12 cellular contexts compared by ENCODE assay signal in genomic region chr17:35214631-35215273, GRCh38. TPM values are rescaled to one million over a fixed set of nuclear protein-coding genes. Genes with fewer than 3 reads are reported as not detected.
DNase-seq lines count a peak whose midpoint lies in the region; ATAC-seq, FAIRE-seq and TF ChIP-seq lines count a peak whose summit lies in the region.
"Had no signal": no experiment of that assay in that cellular context is flagged by ENCODE, and none has a peak within 500 bp of the region (broad histone marks: within the 10 kb centered on the region; RNA-seq: fewer than 3 reads in every experiment).

No MANE protein-coding gene starts in this region.

- H3K4me3 ChIP-seq in naive thymus-derived CD4-positive, alpha-beta T cell (ENCODE audit: low read length) = peak overlapping the region; percentile 47
- H3K4me3 ChIP-seq in dorsolateral prefrontal cortex = no peak overlapping the region
- H3K4me3 ChIP-seq: SJCRH30 had no signal

- peaks cover 16% of the 10 kb centered on the region for H3K9me3 Mint-ChIP-seq in activated T-helper 1 cell treated with anti-CD3 and anti-CD28 coated beads, Interleukin-12 subunit alpha, Interleukin-12 subunit beta, Interleukin-2, Interleukin-4 antibody, amounts not matched to agents 30 ng/mL and 10 ng/mL and 1 ng/mL, durations not matched to agents 14 hours and 24 hours and 36 hours
- peaks cover 0 to 17% (median 0%) of the 10 kb centered on the region in 11 donors for H3K9me3 Mint-ChIP-seq in naive thymus-derived CD4-positive, alpha-beta T cell

- peaks cover 85% of the 10 kb centered on the region for H3K4me1 Mint-ChIP-seq in activated T-helper 1 cell treated with anti-CD3 and anti-CD28 coated beads, Interleukin-12 subunit alpha, Interleukin-12 subunit beta, Interleukin-2, Interleukin-4 antibody, amounts not matched to agents 30 ng/mL and 10 ng/mL and 1 ng/mL, durations not matched to agents 14 hours and 24 hours and 36 hours (ENCODE audit: low read depth)
- peaks cover 69 to 92% (median 87%) of the 10 kb centered on the region in 7 donors for H3K4me1 Mint-ChIP-seq in naive thymus-derived CD4-positive, alpha-beta T cell

- no peaks in the 10 kb centered on the region for H3K27me3 Mint-ChIP-seq in activated T-helper 1 cell treated with anti-CD3 and anti-CD28 coated beads, Interleukin-12 subunit alpha, Interleukin-12 subunit beta, Interleukin-2, Interleukin-4 antibody, amounts not matched to agents 30 ng/mL and 10 ng/mL and 1 ng/mL, durations not matched to agents 14 hours and 24 hours and 36 hours (ENCODE audit: insufficient read depth)
- no peaks in the 10 kb centered on the region for H3K27me3 Mint-ChIP-seq in naive thymus-derived CD4-positive, alpha-beta T cell

- TF ChIP-seq CTCF in dorsolateral prefrontal cortex (IDR thresholded peaks at IDR 0.05 in 54 of 56, conservative IDR thresholded peaks at IDR 0.05 in 2 of 56; ENCODE audit: low read depth in 1 of 56, partially characterized antibody in 56 of 56) = no peak
- no peak for TF ChIP-seq CTCF in omental fat pad (IDR thresholded peaks at IDR 0.05)

- POLR2A ChIA-PET in naive thymus-derived CD4-positive, alpha-beta T cell (lab: Charles Lee) = interaction anchor here (0.6 to 9.4 kb wide), 36 partner anchors 10 to 594 kb away, joined by 3 to 459 read pairs (median 8); partner anchors contain the start of genes AP2B1, NLE1, PEX12 and SLFN11

- H3K9me3 ChIP-seq in naive thymus-derived CD4-positive, alpha-beta T cell (ENCODE audit: control insufficient read depth in 2 of 3, low read length in 3 of 3) = no peaks in the 10 kb centered on the region
- H3K9me3 ChIP-seq: SJCRH30 had no signal

- peak; percentile 36 for ATAC-seq in naive thymus-derived CD4-positive, alpha-beta T cell
- no peak for ATAC-seq in omental fat pad (ENCODE audit: low FRiP score)

- CTCF ChIA-PET in naive thymus-derived CD4-positive, alpha-beta T cell (lab: Charles Lee) = interaction anchor here (0.7 to 3.9 kb wide), 9 partner anchors 13 to 322 kb away, joined by 3 to 52 read pairs (median 6); partner anchors contain the start of gene SLFN5

- peaks cover 75 to 85% of the 10 kb centered on the region in 2 donors for H3K4me1 ChIP-seq in naive thymus-derived CD4-positive, alpha-beta T cell (ENCODE audit: control insufficient read depth in 2 of 2, insufficient read depth in 2 of 2, low read length in 2 of 2)
- H3K4me1 ChIP-seq: SJCRH30 had no signal

- H3K27ac ChIP-seq in naive thymus-derived CD4-positive, alpha-beta T cell (ENCODE audit: low read depth, low read length) = peak overlapping the region; percentile 76
- no peak overlapping the region for H3K27ac ChIP-seq in dorsolateral prefrontal cortex
- H3K27ac ChIP-seq: SJCRH30 had no signal

- intact Hi-C loops in activated T-helper 1 cell treated with anti-CD3 and anti-CD28 coated beads, Interleukin-12 subunit alpha, Interleukin-12 subunit beta, Interleukin-2, Interleukin-4 antibody, amounts not matched to agents 30 ng/mL and 10 ng/mL and 1 ng/mL, durations not matched to agents 14 hours and 24 hours and 36 hours (cut with micrococcal nuclease) = loop anchor here (1.0 to 10.0 kb wide), 12 partner anchors 24 to 1010 kb away; partner anchors contain the start of genes LIG3, NLE1, SLFN11 and SLFN12L
- intact Hi-C loops in naive thymus-derived CD4-positive, alpha-beta T cell (cut with micrococcal nuclease) = loop anchor here (1.0 to 2.0 kb wide), 13 partner anchors 10 to 373 kb away; partner anchors contain the start of genes AP2B1 (in 1 of the 2), NLE1 (in 1 of the 2) and SLFN12L (in 1 of the 2)
- intact Hi-C loops in dorsolateral prefrontal cortex (cut with DNase I) = no loop called here

- no peaks in the 10 kb centered on the region for H3K36me3 ChIP-seq in naive thymus-derived CD4-positive, alpha-beta T cell (ENCODE audit: control insufficient read depth in 2 of 3, insufficient read depth in 3 of 3, low read length in 3 of 3)
- H3K36me3 ChIP-seq: SJCRH30 had no signal

- peak overlapping the region; percentile 92 for H3K27ac Mint-ChIP-seq in activated T-helper 1 cell treated with anti-CD3 and anti-CD28 coated beads, Interleukin-12 subunit alpha, Interleukin-12 subunit beta, Interleukin-2, Interleukin-4 antibody, amounts not matched to agents 30 ng/mL and 10 ng/mL and 1 ng/mL, durations not matched to agents 14 hours and 24 hours and 36 hours
- H3K27ac Mint-ChIP-seq in naive thymus-derived CD4-positive, alpha-beta T cell = peak overlapping the region; percentile 90 to 99 (median 98)

- DNase-seq in stimulated activated CD4-positive, alpha-beta T cell treated with anti-CD3 and anti-CD28 coated beads, Interleukin-15, amount 100 ng/mL, for 24 hours = peak; percentile 43
- DNase-seq in stimulated activated CD4-positive, alpha-beta T cell treated with anti-CD3 and anti-CD28 coated beads, Interleukin-4, amount 100 ng/mL, for 4 hours = no peak
- DNase-seq in activated T-helper 1 cell treated with anti-CD3 and anti-CD28 coated beads, Interleukin-12 subunit alpha, Interleukin-12 subunit beta, Interleukin-2, Interleukin-4 antibody, amounts not matched to agents 30 ng/mL and 10 ng/mL and 1 ng/mL, durations not matched to agents 14 hours and 24 hours and 36 hours (ENCODE audit: low spot score) = peak; percentile 12
- peak in 6 of 9 donors; percentile 44 to 64 (median 54) for DNase-seq in naive thymus-derived CD4-positive, alpha-beta T cell
- no peak for DNase-seq in urothelium cell line (ENCODE audit: low spot score)
- no peak for DNase-seq in dorsolateral prefrontal cortex
- DNase-seq in omental fat pad (ENCODE audit: low spot score) = no peak
- no peak for DNase-seq in SIG-M5 treated with dmso at 0.1 percent for 504 hours (lab: John Stamatoyannopoulos, UW; ENCODE audit: unreplicated experiment)
- DNase-seq: NCI-H2107, SJCRH30 had no signal

- no peaks in the 10 kb centered on the region for H3K27me3 ChIP-seq in naive thymus-derived CD4-positive, alpha-beta T cell (ENCODE audit: control insufficient read depth in 2 of 2, insufficient read depth in 2 of 2, low read length in 2 of 2)
- H3K27me3 ChIP-seq in dorsolateral prefrontal cortex = peaks cover 0 to 15% (median 0%) of the 10 kb centered on the region in 45 donors
- H3K27me3 ChIP-seq: SJCRH30 had no signal

- H3K36me3 Mint-ChIP-seq in activated T-helper 1 cell treated with anti-CD3 and anti-CD28 coated beads, Interleukin-12 subunit alpha, Interleukin-12 subunit beta, Interleukin-2, Interleukin-4 antibody, amounts not matched to agents 30 ng/mL and 10 ng/mL and 1 ng/mL, durations not matched to agents 14 hours and 24 hours and 36 hours (ENCODE audit: low read depth) = peaks cover 6% of the 10 kb centered on the region
- peaks cover 0 to 45% (median 0%) of the 10 kb centered on the region in 5 donors for H3K36me3 Mint-ChIP-seq in naive thymus-derived CD4-positive, alpha-beta T cell

- peak overlapping the region; percentile 40 for H3K4me3 Mint-ChIP-seq in activated T-helper 1 cell treated with anti-CD3 and anti-CD28 coated beads, Interleukin-12 subunit alpha, Interleukin-12 subunit beta, Interleukin-2, Interleukin-4 antibody, amounts not matched to agents 30 ng/mL and 10 ng/mL and 1 ng/mL, durations not matched to agents 14 hours and 24 hours and 36 hours
- peak overlapping the region; percentile 69 to 91 (median 84) for H3K4me3 Mint-ChIP-seq in naive thymus-derived CD4-positive, alpha-beta T cell

- peak; percentile 5 for FAIRE-seq in urothelium cell line (lab: Jason Lieb, UNC)
- FAIRE-seq: HTR-8/SVneo had no signal

RNA-seq across cellular contexts. Expression of gene SLC35G3, which starts 20.6 kb away (rescaled TPM):
- total RNA-seq in activated T-helper 1 cell treated with anti-CD3 and anti-CD28 coated beads, Interleukin-12 subunit alpha, Interleukin-12 subunit beta, Interleukin-2, Interleukin-4 antibody, amounts not matched to agents 30 ng/mL and 10 ng/mL and 1 ng/mL, durations not matched to agents 14 hours and 24 hours and 36 hours = not detected in 2 replicates
- total RNA-seq in naive thymus-derived CD4-positive, alpha-beta T cell = not detected
- not detected for polyA plus RNA-seq in naive thymus-derived CD4-positive, alpha-beta T cell
- total RNA-seq in dorsolateral prefrontal cortex (not detected), omental fat pad (not detected)
- total RNA-seq: dermis microvascular lymphatic vessel endothelial cell, SJCRH30 had no signal

RNA-seq across cellular contexts. Expression of gene SLFN5, which starts 28.1 kb away (rescaled TPM):
- total RNA-seq in activated T-helper 1 cell treated with anti-CD3 and anti-CD28 coated beads, Interleukin-12 subunit alpha, Interleukin-12 subunit beta, Interleukin-2, Interleukin-4 antibody, amounts not matched to agents 30 ng/mL and 10 ng/mL and 1 ng/mL, durations not matched to agents 14 hours and 24 hours and 36 hours = 10.4 and 11.0 TPM in 2 replicates
- 100 to 1,000 TPM in 4 of 5 experiments, 10 to 100 TPM in 1; 80.0 to 199 (median 133) TPM for total RNA-seq in naive thymus-derived CD4-positive, alpha-beta T cell
- 100 to 1,000 TPM; 103 to 169 TPM for polyA plus RNA-seq in naive thymus-derived CD4-positive, alpha-beta T cell
- 10 to 100 TPM in 64 of 120 experiments, 1 to 10 TPM in 56; 3.2 to 21.5 (median 10.2) TPM for total RNA-seq in dorsolateral prefrontal cortex
- 10 to 100 TPM; 18.9 to 53.0 (median 32.5) TPM for total RNA-seq in omental fat pad

Comparison
In these comparisons a context has a peak if more than half of its experiments do, and no peak if none do; other contexts are left out.
1. DNase-seq: peak in stimulated activated CD4-positive, alpha-beta T cell treated with anti-CD3 and anti-CD28 coated beads, Interleukin-15, amount 100 ng/mL, for 24 hours (single experiment), activated T-helper 1 cell treated with anti-CD3 and anti-CD28 coated beads, Interleukin-12 subunit alpha, Interleukin-12 subunit beta, Interleukin-2, Interleukin-4 antibody, amounts not matched to agents 30 ng/mL and 10 ng/mL and 1 ng/mL, durations not matched to agents 14 hours and 24 hours and 36 hours (single experiment) and naive thymus-derived CD4-positive, alpha-beta T cell (6 of 9); none in stimulated activated CD4-positive, alpha-beta T cell treated with anti-CD3 and anti-CD28 coated beads, Interleukin-4, amount 100 ng/mL, for 4 hours (0 of 2), urothelium cell line (single experiment), dorsolateral prefrontal cortex (0 of 10), omental fat pad (single experiment) and SIG-M5 treated with dmso at 0.1 percent for 504 hours (single experiment).
2. intact Hi-C loops: an anchor here in activated T-helper 1 cell treated with anti-CD3 and anti-CD28 coated beads, Interleukin-12 subunit alpha, Interleukin-12 subunit beta, Interleukin-2, Interleukin-4 antibody, amounts not matched to agents 30 ng/mL and 10 ng/mL and 1 ng/mL, durations not matched to agents 14 hours and 24 hours and 36 hours (1.0 to 10.0 kb wide) and naive thymus-derived CD4-positive, alpha-beta T cell (1.0 to 2.0 kb wide); none called in dorsolateral prefrontal cortex.